In genomic region chr12:56724660-56724988, GRCh38 we compare ENCODE assay signal across 8 cellular contexts. TPM values are rescaled to one million over a fixed set of nuclear protein-coding genes. Genes with fewer than 3 reads are reported as not detected.
DNase-seq lines count a peak whose midpoint lies in the region; ATAC-seq, FAIRE-seq and TF ChIP-seq lines count a peak whose summit lies in the region.

No MANE protein-coding gene starts in this region.

- H3K9ac ChIP-seq in astrocyte (ENCODE audit: low read length) (peak overlapping the region; percentile 100), stomach smooth muscle (ENCODE audit: low read length in 2 of 2) (peak overlapping the region; percentile 99)

- H3K4me3 ChIP-seq in astrocyte (ENCODE audit: insufficient read depth, low read depth, low read length) (peak overlapping the region; percentile 98), kidney epithelial cell (ENCODE audit: low read depth, low read length) (peak overlapping the region; percentile 92), stomach smooth muscle (ENCODE audit: low read length in 2 of 2) (peak overlapping the region; percentile 90 to 100)

- no peaks in the 10 kb centered on the region for H3K9me3 Mint-ChIP-seq in astrocyte (ENCODE audit: unreplicated experiment)

- H3K9me3 ChIP-seq in astrocyte (ENCODE audit: insufficient read depth, low read depth, low read length): no peaks in the 10 kb centered on the region
- H3K9me3 ChIP-seq in stomach smooth muscle (ENCODE audit: control insufficient read depth in 2 of 2, low read length in 2 of 2): no peaks in the 10 kb centered on the region

- peaks cover 24% of the 10 kb centered on the region for H3K4me1 ChIP-seq in astrocyte (ENCODE audit: insufficient read depth, low read length)
- H3K4me1 ChIP-seq in stomach smooth muscle (ENCODE audit: control insufficient read depth, insufficient read depth, low read length): peaks cover 37% of the 10 kb centered on the region

- no peaks in the 10 kb centered on the region for H3K27me3 Mint-ChIP-seq in astrocyte (ENCODE audit: low read depth, unreplicated experiment)

- H3K4me3 Mint-ChIP-seq in astrocyte (ENCODE audit: unreplicated experiment): peak overlapping the region; percentile 99

- DNase-seq in astrocyte (ENCODE audit: low read depth) (no peak), kidney epithelial cell (ENCODE audit: low read depth) (no peak), NOMO-1 treated with DMSO at 0.1 percent for 48 hours (lab: John Stamatoyannopoulos, UW; ENCODE audit: unreplicated experiment) (no peak), NCI-H2196 treated with DMSO at 0.1 percent for 48 hours (lab: John Stamatoyannopoulos, UW; ENCODE audit: unreplicated experiment) (no peak), putamen (ENCODE audit: low spot score) (no peak)

- H3K27me3 ChIP-seq in astrocyte (ENCODE audit: insufficient read depth, low read length) (no peaks in the 10 kb centered on the region), kidney epithelial cell (ENCODE audit: control insufficient read depth, insufficient read depth, low read length) (no peaks in the 10 kb centered on the region), stomach smooth muscle (ENCODE audit: control insufficient read depth in 1 of 2, insufficient read depth in 2 of 2, low read length in 2 of 2) (no peaks in the 10 kb centered on the region)

- peak; percentile 2 for ATAC-seq in HG03159 (IDR thresholded peaks at IDR 0.05; ENCODE audit: unreplicated experiment)

- peaks cover 51% of the 10 kb centered on the region for H4K20me1 ChIP-seq in astrocyte (ENCODE audit: insufficient read depth, low read length)

- H3K27ac ChIP-seq in 22Rv1: peak overlapping the region; percentile 99
- peak overlapping the region; percentile 89 for H3K27ac ChIP-seq in astrocyte (ENCODE audit: low read depth, low read length)
- peak overlapping the region; percentile 89 for H3K27ac ChIP-seq in stomach smooth muscle (ENCODE audit: low read length)

- peaks cover 15% of the 10 kb centered on the region for H3K36me3 Mint-ChIP-seq in astrocyte (ENCODE audit: low read depth, unreplicated experiment)

- H3K79me2 ChIP-seq in astrocyte (ENCODE audit: insufficient read depth, low read length): peaks cover 56% of the 10 kb centered on the region

- H3K27ac Mint-ChIP-seq in astrocyte (ENCODE audit: unreplicated experiment): peak overlapping the region; percentile 99

- peaks cover 35% of the 10 kb centered on the region for H3K4me1 Mint-ChIP-seq in astrocyte (ENCODE audit: low read depth, unreplicated experiment)

- no peak for FAIRE-seq in astrocyte (lab: Jason Lieb, UNC)

- TF ChIP-seq CTCF in 22Rv1 (IDR thresholded peaks at IDR 0.05) (no peak), astrocyte (IDR thresholded peaks at IDR 0.05; ENCODE audit: insufficient read depth, low read depth, low read length) (no peak), kidney epithelial cell (IDR thresholded peaks at IDR 0.05; ENCODE audit: insufficient read depth, low read length, poor library complexity, severe bottlenecking) (no peak)

- peak overlapping the region; percentile 89 for H2AFZ ChIP-seq in astrocyte (ENCODE audit: low read depth, low read length)

- H3K36me3 ChIP-seq in astrocyte (ENCODE audit: insufficient read depth, low read length): peaks cover 24% of the 10 kb centered on the region
- peaks cover 5% of the 10 kb centered on the region for H3K36me3 ChIP-seq in kidney epithelial cell (ENCODE audit: control insufficient read depth, insufficient read depth, low read length)
- H3K36me3 ChIP-seq in stomach smooth muscle (ENCODE audit: control insufficient read depth in 2 of 2, insufficient read depth in 2 of 2, low read length in 2 of 2): peaks cover 13% of the 10 kb centered on the region in 2 donors

- H3K4me2 ChIP-seq in astrocyte (ENCODE audit: low read length): peak overlapping the region; percentile 99

RNA-seq across cellular contexts. Expression of gene NACA, which starts 0.5 kb away (rescaled TPM):
- total RNA-seq in astrocyte: 632 and 680 TPM in 2 replicates
- 1,136 and 1,207 TPM in 2 replicates for total RNA-seq in kidney epithelial cell

RNA-seq across cellular contexts. Expression of gene PRIM1, which starts 27.5 kb away (rescaled TPM):
- total RNA-seq in astrocyte (2.1 and 2.6 TPM in 2 replicates), kidney epithelial cell (4.5 and 12.0 TPM in 2 replicates)

RNA-seq across cellular contexts. Expression of gene PTGES3, which starts 36.5 kb away (rescaled TPM):
- 206 and 226 TPM in 2 replicates for total RNA-seq in astrocyte
- 114 and 119 TPM in 2 replicates for total RNA-seq in kidney epithelial cell

RNA-seq across cellular contexts. Expression of gene HSD17B6, which starts 38.5 kb away (rescaled TPM):
- total RNA-seq in astrocyte: 1.9 and 5.1 TPM in 2 replicates
- total RNA-seq in kidney epithelial cell: 0.34 and 0.63 TPM in 2 replicates
